In the genomic region with DNA sequence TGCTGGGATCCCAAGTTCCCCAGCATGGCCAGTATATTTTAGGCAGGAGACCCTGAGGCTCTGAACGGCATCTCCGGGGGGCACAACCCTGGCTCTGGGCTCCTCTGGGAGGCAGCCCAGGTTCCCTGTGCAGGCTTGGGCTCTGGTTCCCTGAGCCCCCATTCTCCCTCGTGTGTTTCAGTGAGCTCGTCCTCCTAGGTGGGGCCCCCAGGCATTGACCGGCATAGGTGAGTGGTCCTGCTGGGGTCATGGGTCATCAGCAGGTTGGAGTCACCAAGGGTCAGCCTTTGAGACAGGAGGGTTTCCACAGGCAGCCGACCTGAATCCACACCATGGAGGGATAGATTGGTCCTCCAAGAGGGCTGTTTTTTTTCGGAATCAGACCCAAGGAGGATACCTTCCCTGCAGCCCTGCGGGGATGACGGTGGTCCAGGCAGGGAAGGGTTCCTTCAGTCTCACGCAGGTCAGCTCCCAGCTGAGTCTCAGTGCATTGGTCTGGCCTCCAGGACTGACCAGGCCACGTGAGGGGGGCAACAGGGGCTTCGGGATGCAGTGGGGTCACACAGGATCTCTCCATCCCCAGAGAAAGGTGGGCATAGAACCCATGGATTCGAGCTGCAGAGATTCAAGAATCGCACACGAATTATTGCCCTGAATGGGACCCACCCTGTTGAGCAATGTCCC, we compare ENCODE assay signal across 17 cellular contexts.
DNase-seq lines count a peak whose midpoint lies in the region; ATAC-seq, FAIRE-seq and TF ChIP-seq lines count a peak whose summit lies in the region.
"Had no signal": no experiment of that assay in that cellular context is flagged by ENCODE, and none has a peak within 500 bp of the region (broad histone marks: within the 10 kb centered on the region; RNA-seq: fewer than 3 reads in every experiment).

No MANE protein-coding gene starts in this region.

- FAIRE-seq in GM12891 (lab: Jason Lieb, UNC): no peak
- FAIRE-seq in GM19239 (lab: Jason Lieb, UNC): no peak
- FAIRE-seq: K562 had no signal

- H3K27ac ChIP-seq in WERI-Rb-1 (no peak overlapping the region), stomach (no peak overlapping the region)
- H3K27ac ChIP-seq: esophagus squamous epithelium, heart right ventricle, HL-60 had no signal

- intact Hi-C loops in stomach (cut with DNase I; ENCODE audit: low total_unique reads): no loop called here

- H3K9me3 ChIP-seq in WERI-Rb-1 (ENCODE audit: severe bottlenecking) (peaks cover 2% of the 10 kb centered on the region), stomach (peaks cover 0 to 100% (median 96%) of the 10 kb centered on the region in 4 donors)

- TF ChIP-seq POLR2A in GM12891 (IDR thresholded peaks at IDR 0.05; ENCODE audit: low read depth, low read length) (no peak), stomach (IDR thresholded peaks at IDR 0.05) (no peak)

- DNase-seq in GM12891 (ENCODE audit: insufficient read length, low spot score): peak; percentile 4
- DNase-seq in WERI-Rb-1: peak; percentile 1
- DNase-seq in left lobe of liver (ENCODE audit: low spot score): peak; percentile 22
- peak; percentile 17 for DNase-seq in stomach
- DNase-seq in GM19239 (ENCODE audit: insufficient read length, low spot score): no peak
- DNase-seq in nucleus accumbens (lab: John Stamatoyannopoulos, UW): no peak
- DNase-seq: activated CD4-positive, CD25-positive, alpha-beta regulatory T cell; Calu3; esophagus squamous epithelium; mesenchymal stem cell; NCI-H2081; NCI-H524 treated with DMSO at 0.1 percent for 48 hours; SIG-M5 had no signal

- TF ChIP-seq CTCF in WERI-Rb-1 (IDR thresholded peaks at IDR 0.05; ENCODE audit: low read depth, low read length) (no peak), stomach (IDR thresholded peaks at IDR 0.05) (no peak)

- H3K36me3 ChIP-seq in WERI-Rb-1 (no peaks in the 10 kb centered on the region), stomach (no peaks in the 10 kb centered on the region)
- H3K36me3 ChIP-seq: esophagus squamous epithelium, heart right ventricle had no signal

- H3K27me3 ChIP-seq in WERI-Rb-1 (ENCODE audit: insufficient read depth, low read depth, severe bottlenecking) (peaks cover 80% of the 10 kb centered on the region), stomach (no peaks in the 10 kb centered on the region)
- H3K27me3 ChIP-seq: esophagus squamous epithelium, heart right ventricle had no signal

- no peak for ATAC-seq in left lobe of liver
- no peak for ATAC-seq in HG03196 (IDR thresholded peaks at IDR 0.05; ENCODE audit: unreplicated experiment)
- ATAC-seq: heart right ventricle, K562 had no signal

- H3K4me3 ChIP-seq in WERI-Rb-1 (ENCODE audit: low read depth, low read length): no peak overlapping the region
- no peak overlapping the region for H3K4me3 ChIP-seq in stomach
- H3K4me3 ChIP-seq: esophagus squamous epithelium, heart right ventricle, K562 had no signal

- H3K4me1 ChIP-seq in stomach: no peaks in the 10 kb centered on the region
- H3K4me1 ChIP-seq: esophagus squamous epithelium, heart right ventricle had no signal

- TF ChIP-seq EP300 in stomach (IDR thresholded peaks at IDR 0.05): no peak

- 66 to 79% (median 76%) methylated on average over 6 to 15 of the region's 15 CpGs for WGBS in stomach, 5 donors

TF ChIP-seq in GM12891, 5 proteins besides CTCF, POLR2A, EP300 and RAD21:
- TF ChIP-seq TAF1 (IDR thresholded peaks at IDR 0.05; ENCODE audit: low read depth, low read length): no peak
- no peak for TF ChIP-seq PAX5 (IDR thresholded peaks at IDR 0.05; ENCODE audit: insufficient read depth, low read length, severe bottlenecking)
- no peak for TF ChIP-seq SPI1 (IDR thresholded peaks at IDR 0.05; ENCODE audit: low read depth, low read length)
- no peak for TF ChIP-seq POLR2AphosphoS5 (IDR thresholded peaks at IDR 0.05; ENCODE audit: low read depth, low read length)
- no peak for TF ChIP-seq POU2F2 (IDR thresholded peaks at IDR 0.05; ENCODE audit: low read depth, low read length)
TF ChIP-seq in GM12891: peak in this region for 0.

Comparison
In these comparisons a context has a peak if more than half of its experiments do, and no peak if none do; other contexts are left out.
1. DNase-seq: peak in GM12891 (single experiment), WERI-Rb-1 (single experiment), left lobe of liver (single experiment) and stomach (single experiment); none in GM19239 (single experiment) and nucleus accumbens (0 of 56).